11 cellular contexts compared by ENCODE assay signal in genomic region chr19:10518444-10519361, GRCh38. TPM values are rescaled to one million over a fixed set of nuclear protein-coding genes. Genes with fewer than 3 reads are reported as not detected.
A peak's percentile ranks its signal among the peaks of the same experiment; 100 is the strongest.
DNase-seq lines count a peak whose midpoint lies in the region; ATAC-seq lines count a peak whose summit lies in the region.
"Had no signal": no experiment of that assay in that cellular context is flagged by ENCODE, and none has a peak within 500 bp of the region (broad histone marks: within the 10 kb centered on the region; RNA-seq: fewer than 3 reads in every experiment).

No MANE protein-coding gene starts in this region.

- H3K4me3 ChIP-seq in iPS DF 6.9 (ENCODE audit: low read length): peak overlapping the region; percentile 7; the same call in 1 of the 2 replicates

- H3K36me3 Mint-ChIP-seq in activated T-cell treated with anti-CD3 and anti-CD28 coated beads, Interleukin-2, amount 50 U/mL, for 24 hours (ENCODE audit: low read depth): no peaks in the 10 kb centered on the region
- no peaks in the 10 kb centered on the region for H3K36me3 Mint-ChIP-seq in T-cell

- peaks cover 56% of the 10 kb centered on the region for H3K27me3 Mint-ChIP-seq in activated T-cell treated with anti-CD3 and anti-CD28 coated beads, Interleukin-2, amount 50 U/mL, for 24 hours
- peaks cover 39 to 50% of the 10 kb centered on the region in 2 donors for H3K27me3 Mint-ChIP-seq in T-cell

- peaks cover 22% of the 10 kb centered on the region for H3K27me3 ChIP-seq in iPS DF 6.9 (ENCODE audit: control insufficient read depth, insufficient read depth, low read length)

- no peak overlapping the region for H3K27ac ChIP-seq in iPS DF 6.9 (ENCODE audit: low read length)
- peak overlapping the region; percentile 100 for H3K27ac ChIP-seq in substantia nigra (ENCODE audit: low read depth, low read length, poor library complexity, severe bottlenecking)
- H3K27ac ChIP-seq: C4-2B, stomach had no signal

- H3K9me3 ChIP-seq in iPS DF 6.9 (ENCODE audit: control insufficient read depth, insufficient read depth, low read length): no peaks in the 10 kb centered on the region
- H3K9me3 ChIP-seq: stomach had no signal

- POLR2A ChIA-PET in T-cell (lab: Charles Lee): no interaction called here

- no peak overlapping the region for H3K27ac Mint-ChIP-seq in activated T-cell treated with anti-CD3 and anti-CD28 coated beads, Interleukin-2, amount 50 U/mL, for 24 hours
- peak overlapping the region; percentile 39 to 66 for H3K27ac Mint-ChIP-seq in T-cell

- peaks cover 26% of the 10 kb centered on the region for H3K4me1 Mint-ChIP-seq in activated T-cell treated with anti-CD3 and anti-CD28 coated beads, Interleukin-2, amount 50 U/mL, for 24 hours (ENCODE audit: low read depth)
- peaks cover 24 to 33% (median 25%) of the 10 kb centered on the region in 3 donors for H3K4me1 Mint-ChIP-seq in T-cell

- H3K4me1 ChIP-seq in iPS DF 6.9 (ENCODE audit: control insufficient read depth, insufficient read depth, low read length): peaks cover 3% of the 10 kb centered on the region

- peak overlapping the region; percentile 55 for H3K4me3 Mint-ChIP-seq in activated T-cell treated with anti-CD3 and anti-CD28 coated beads, Interleukin-2, amount 50 U/mL, for 24 hours
- peak overlapping the region; percentile 71 to 84 (median 72) for H3K4me3 Mint-ChIP-seq in T-cell

- no CpG with 5 or more reads among the region's 33 CpGs for WGBS in iPS DF 6.9 (ENCODE audit: insufficient coverage, insufficient read length)

- peak in 1 of 4 experiments; percentile 28 for ATAC-seq in T-cell (replicated peaks in 1 of 4)

- DNase-seq in activated T-cell treated with anti-CD3 and anti-CD28 coated beads, Interleukin-2, amount 50 U/mL, for 24 hours: peak; percentile 35
- DNase-seq in activated T-cell treated with anti-CD3 and anti-CD28 coated beads for 4 hours (no peak), T-cell (peak in 14 of 34 experiments; percentile 15 to 59 (median 40)), iPS DF 6.9 (ENCODE audit: low read depth, low spot score) (no peak), substantia nigra (lab: John Stamatoyannopoulos, UW) (peak in 26 of 49 donors; percentile 8 to 65 (median 30)), GDM1 (lab: John Stamatoyannopoulos, UW) (no peak), NCI-H1048 (lab: John Stamatoyannopoulos, UW) (no peak), SKM-1 treated with dmso at 0.1 percent for 144 hours (lab: John Stamatoyannopoulos, UW; ENCODE audit: unreplicated experiment) (no peak)
- DNase-seq: stomach had no signal

- no peaks in the 10 kb centered on the region for H3K9me3 Mint-ChIP-seq in activated T-cell treated with anti-CD3 and anti-CD28 coated beads, Interleukin-2, amount 50 U/mL, for 24 hours
- H3K9me3 Mint-ChIP-seq in T-cell: no peaks in the 10 kb centered on the region

- CTCF ChIA-PET in T-cell (lab: Charles Lee): no interaction called here

- no peaks in the 10 kb centered on the region; the same call in 1 of the 2 replicates for H3K36me3 ChIP-seq in iPS DF 6.9 (ENCODE audit: control insufficient read depth, insufficient read depth, low read length)
- H3K36me3 ChIP-seq: stomach had no signal

RNA-seq across cellular contexts. Expression of gene S1PR5, which starts 1.5 kb away (rescaled TPM):
- 10 to 100 TPM in 1 of 5 donors, 1 to 10 TPM in 4; 1.9 to 25.0 (median 6.5) TPM for total RNA-seq in T-cell
- total RNA-seq: LHCN-M2 had no signal

RNA-seq across cellular contexts. Expression of gene KEAP1, which starts 15.5 kb away (rescaled TPM):
- 10 to 100 TPM; 18.4 to 64.2 (median 56.0) TPM for total RNA-seq in T-cell

RNA-seq across cellular contexts. Expression of gene ATG4D, which starts 25.0 kb away (rescaled TPM):
- total RNA-seq in T-cell: 10 to 100 TPM; 55.7 to 63.0 (median 60.9) TPM

RNA-seq across cellular contexts. Expression of gene KRI1, which starts 47.1 kb away (rescaled TPM):
- total RNA-seq in T-cell: 10 to 100 TPM; 50.9 to 94.8 (median 79.1) TPM

RNA-seq across cellular contexts. Expression of gene CDKN2D, which starts 50.1 kb away (rescaled TPM):
- total RNA-seq in T-cell: 10 to 100 TPM; 24.0 to 51.5 (median 32.5) TPM

Comparison
In these comparisons a context has a peak if more than half of its experiments do, and no peak if none do; other contexts are left out.
1. DNase-seq: peak in activated T-cell treated with anti-CD3 and anti-CD28 coated beads, Interleukin-2, amount 50 U/mL, for 24 hours (single experiment) and substantia nigra (26 of 49); none in activated T-cell treated with anti-CD3 and anti-CD28 coated beads for 4 hours (single experiment), iPS DF 6.9 (single experiment), GDM1 (single experiment), NCI-H1048 (single experiment) and SKM-1 treated with dmso at 0.1 percent for 144 hours (single experiment).